In genomic region chr4:74157116-74157742, GRCh38 we compare ENCODE assay signal across 8 cellular contexts. TPM values are rescaled to one million over a fixed set of nuclear protein-coding genes. Genes with fewer than 3 reads are reported as not detected.
DNase-seq lines count a peak whose midpoint lies in the region; ATAC-seq and TF ChIP-seq lines count a peak whose summit lies in the region.

No MANE protein-coding gene starts in this region.

- H3K27ac Mint-ChIP-seq in activated CD4-positive, alpha-beta T cell treated with anti-CD3 and anti-CD28 coated beads for 36 hours = peak overlapping the region; percentile 25
- H3K27ac Mint-ChIP-seq in WTC11 = peak overlapping the region; percentile 88

- no peaks in the 10 kb centered on the region for H3K9me3 Mint-ChIP-seq in activated CD4-positive, alpha-beta T cell treated with anti-CD3 and anti-CD28 coated beads for 36 hours (ENCODE audit: low read depth)
- no peaks in the 10 kb centered on the region for H3K9me3 Mint-ChIP-seq in WTC11

- CTCF ChIA-PET in activated CD4-positive, alpha-beta T cell treated with anti-CD3 and anti-CD28 coated beads for 36 hours (lab: Charles Lee) = interaction anchor here (0.7 to 1.0 kb wide), 2 partner anchors 18 to 216 kb away, joined by 3 to 4 read pairs; no protein-coding TSS in a partner anchor
- CTCF ChIA-PET in WTC11 (lab: Charles Lee) = interaction anchor here (0.8 to 1.5 kb wide), 2 partner anchors 23 to 71 kb away, joined by 3 to 7 read pairs; no protein-coding TSS in a partner anchor

- intact Hi-C loops in activated CD4-positive, alpha-beta T cell treated with anti-CD3 and anti-CD28 coated beads for 36 hours (cut with DNase I, micrococcal nuclease) = loop anchor here in 1 of 2 experiments (2.0 to 5.0 kb wide), 2 partner anchors 1090 to 1358 kb away; partner anchors contain the start of genes COX18, RCHY1 and THAP6

- H3K27me3 Mint-ChIP-seq in activated CD4-positive, alpha-beta T cell treated with anti-CD3 and anti-CD28 coated beads for 36 hours = peaks cover 3% of the 10 kb centered on the region
- no peaks in the 10 kb centered on the region for H3K27me3 Mint-ChIP-seq in WTC11 (ENCODE audit: low read depth)

- H3K4me3 Mint-ChIP-seq in activated CD4-positive, alpha-beta T cell treated with anti-CD3 and anti-CD28 coated beads for 36 hours = peak overlapping the region; percentile 91
- H3K4me3 Mint-ChIP-seq in WTC11 = peak overlapping the region; percentile 71

- H3K27ac ChIP-seq in skin epidermis = peak overlapping the region; percentile 82 to 95 (median 89)

- no peak for TF ChIP-seq CTCF in WTC11 (IDR thresholded peaks at IDR 0.05)

- H3K36me3 Mint-ChIP-seq in activated CD4-positive, alpha-beta T cell treated with anti-CD3 and anti-CD28 coated beads for 36 hours (ENCODE audit: low read depth) = peaks cover 18% of the 10 kb centered on the region
- H3K36me3 Mint-ChIP-seq in WTC11 = peaks cover 19% of the 10 kb centered on the region

- POLR2A ChIA-PET in activated CD4-positive, alpha-beta T cell treated with anti-CD3 and anti-CD28 coated beads for 36 hours (lab: Charles Lee) = interaction anchor here (0.6 to 0.7 kb wide), 2 partner anchors 12 to 908 kb away, joined by 3 read pairs; no protein-coding TSS in a partner anchor
- POLR2A ChIA-PET in WTC11 (lab: Charles Lee) = interaction anchor here (1.1 kb wide), 1 partner anchor 9 kb away, joined by 4 read pairs; no protein-coding TSS in a partner anchor

- no peak for ATAC-seq in activated CD4-positive, alpha-beta T cell treated with anti-CD3 and anti-CD28 coated beads for 36 hours
- ATAC-seq in WTC11 = no peak
- ATAC-seq in GM19455 (IDR thresholded peaks at IDR 0.05; ENCODE audit: unreplicated experiment) = no peak

- H3K4me3 ChIP-seq in skin epidermis = peak overlapping the region; percentile 40 to 65 (median 56)

- H3K4me1 Mint-ChIP-seq in activated CD4-positive, alpha-beta T cell treated with anti-CD3 and anti-CD28 coated beads for 36 hours = peaks cover 19% of the 10 kb centered on the region
- peaks cover 42% of the 10 kb centered on the region for H3K4me1 Mint-ChIP-seq in WTC11

- no peak for DNase-seq in activated CD4-positive, alpha-beta T cell treated with anti-CD3 and anti-CD28 coated beads for 36 hours
- DNase-seq in activated CD4-positive, alpha-beta T cell treated with anti-CD3 and anti-CD28 coated beads for 1 hour = no peak
- no peak for DNase-seq in WTC11 (ENCODE audit: low spot score)
- DNase-seq in hepatic stellate cell (ENCODE audit: low spot score) = peak; percentile 14
- no peak for DNase-seq in NCI-H2107 (lab: John Stamatoyannopoulos, UW)
- DNase-seq in DMS53 treated with DMSO at 0.1 percent for 48 hours (lab: John Stamatoyannopoulos, UW; ENCODE audit: unreplicated experiment) = no peak

TF ChIP-seq in WTC11, 78 proteins besides CTCF, POLR2A, EP300 and RAD21 (continues in another document):
- no peak for TF ChIP-seq SP1 (CRISPR knock-in tag; conservative IDR thresholded peaks at IDR 0.05)
- TF ChIP-seq, protein P1, sequence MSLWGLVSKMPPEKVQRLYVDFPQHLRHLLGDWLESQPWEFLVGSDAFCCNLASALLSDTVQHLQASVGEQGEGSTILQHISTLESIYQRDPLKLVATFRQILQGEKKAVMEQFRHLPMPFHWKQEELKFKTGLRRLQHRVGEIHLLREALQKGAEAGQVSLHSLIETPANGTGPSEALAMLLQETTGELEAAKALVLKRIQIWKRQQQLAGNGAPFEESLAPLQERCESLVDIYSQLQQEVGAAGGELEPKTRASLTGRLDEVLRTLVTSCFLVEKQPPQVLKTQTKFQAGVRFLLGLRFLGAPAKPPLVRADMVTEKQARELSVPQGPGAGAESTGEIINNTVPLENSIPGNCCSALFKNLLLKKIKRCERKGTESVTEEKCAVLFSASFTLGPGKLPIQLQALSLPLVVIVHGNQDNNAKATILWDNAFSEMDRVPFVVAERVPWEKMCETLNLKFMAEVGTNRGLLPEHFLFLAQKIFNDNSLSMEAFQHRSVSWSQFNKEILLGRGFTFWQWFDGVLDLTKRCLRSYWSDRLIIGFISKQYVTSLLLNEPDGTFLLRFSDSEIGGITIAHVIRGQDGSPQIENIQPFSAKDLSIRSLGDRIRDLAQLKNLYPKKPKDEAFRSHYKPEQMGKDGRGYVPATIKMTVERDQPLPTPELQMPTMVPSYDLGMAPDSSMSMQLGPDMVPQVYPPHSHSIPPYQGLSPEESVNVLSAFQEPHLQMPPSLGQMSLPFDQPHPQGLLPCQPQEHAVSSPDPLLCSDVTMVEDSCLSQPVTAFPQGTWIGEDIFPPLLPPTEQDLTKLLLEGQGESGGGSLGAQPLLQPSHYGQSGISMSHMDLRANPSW (CRISPR knock-in tag; conservative IDR thresholded peaks at IDR 0.05; ENCODE audit: low read depth) = no peak
- no peak for TF ChIP-seq RELA (CRISPR knock-in tag; IDR thresholded peaks at IDR 0.05; ENCODE audit: borderline replicate concordance)
- TF ChIP-seq, protein P2, sequence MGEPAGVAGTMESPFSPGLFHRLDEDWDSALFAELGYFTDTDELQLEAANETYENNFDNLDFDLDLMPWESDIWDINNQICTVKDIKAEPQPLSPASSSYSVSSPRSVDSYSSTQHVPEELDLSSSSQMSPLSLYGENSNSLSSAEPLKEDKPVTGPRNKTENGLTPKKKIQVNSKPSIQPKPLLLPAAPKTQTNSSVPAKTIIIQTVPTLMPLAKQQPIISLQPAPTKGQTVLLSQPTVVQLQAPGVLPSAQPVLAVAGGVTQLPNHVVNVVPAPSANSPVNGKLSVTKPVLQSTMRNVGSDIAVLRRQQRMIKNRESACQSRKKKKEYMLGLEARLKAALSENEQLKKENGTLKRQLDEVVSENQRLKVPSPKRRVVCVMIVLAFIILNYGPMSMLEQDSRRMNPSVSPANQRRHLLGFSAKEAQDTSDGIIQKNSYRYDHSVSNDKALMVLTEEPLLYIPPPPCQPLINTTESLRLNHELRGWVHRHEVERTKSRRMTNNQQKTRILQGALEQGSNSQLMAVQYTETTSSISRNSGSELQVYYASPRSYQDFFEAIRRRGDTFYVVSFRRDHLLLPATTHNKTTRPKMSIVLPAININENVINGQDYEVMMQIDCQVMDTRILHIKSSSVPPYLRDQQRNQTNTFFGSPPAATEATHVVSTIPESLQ (CRISPR knock-in tag; IDR thresholded peaks at IDR 0.05) = no peak
- TF ChIP-seq CBFB (CRISPR knock-in tag; IDR thresholded peaks at IDR 0.05; ENCODE audit: low read depth) = no peak
- no peak for TF ChIP-seq ARID4B (CRISPR knock-in tag; IDR thresholded peaks at IDR 0.05; ENCODE audit: borderline replicate concordance)

RNA-seq across cellular contexts. Expression of gene MTHFD2L, which starts 0.7 kb away (rescaled TPM):
- 1 to 10 TPM; 6.4 to 6.9 TPM for total RNA-seq in activated CD4-positive, alpha-beta T cell treated with anti-CD3 and anti-CD28 coated beads for 36 hours
- total RNA-seq in WTC11 (2021) = 9.4 to 10.6 TPM (median 10.5 TPM) in 3 replicates

RNA-seq across cellular contexts. Expression of gene CXCL2, which starts 58.2 kb away (rescaled TPM):
- not detected for total RNA-seq in activated CD4-positive, alpha-beta T cell treated with anti-CD3 and anti-CD28 coated beads for 36 hours
- total RNA-seq in WTC11 (2021) = 1.4 to 1.9 TPM (median 1.7 TPM) in 3 replicates
